Comparison of ENCODE assay signal across 10 cellular contexts in the genomic region with DNA sequence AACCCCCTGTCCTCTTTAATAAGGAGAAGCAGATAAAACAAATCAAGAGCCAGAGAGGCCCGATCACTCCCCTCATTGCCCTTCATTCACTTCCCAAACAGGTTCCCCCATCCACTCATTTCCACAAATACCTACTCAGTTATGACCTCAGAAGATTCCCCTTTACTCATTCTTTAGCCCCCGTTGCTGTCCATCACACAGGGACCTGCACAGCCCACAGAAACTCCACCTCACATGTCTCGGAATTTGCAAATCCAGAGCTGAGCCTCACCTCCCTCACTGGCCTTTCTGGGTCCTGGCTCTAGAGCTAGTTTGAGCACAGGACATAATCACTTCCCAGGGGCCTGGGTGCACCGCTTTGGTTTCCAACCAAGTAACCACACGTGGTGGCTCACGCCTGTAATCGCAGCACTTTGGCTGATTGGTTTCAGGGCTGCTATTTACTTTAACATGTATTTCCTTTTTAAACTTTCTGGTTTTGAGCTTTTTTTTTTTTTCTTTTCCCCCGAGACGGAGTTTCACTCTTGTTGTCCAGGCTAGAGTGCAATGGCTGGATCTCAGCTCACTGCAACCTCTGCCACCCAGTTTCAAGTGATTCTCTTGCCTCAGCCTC. TPM values are rescaled to one million over a fixed set of nuclear protein-coding genes. Genes with fewer than 3 reads are reported as not detected.
DNase-seq lines count a peak whose midpoint lies in the region; ATAC-seq and TF ChIP-seq lines count a peak whose summit lies in the region.
"Had no signal": no experiment of that assay in that cellular context is flagged by ENCODE, and none has a peak within 500 bp of the region (broad histone marks: within the 10 kb centered on the region; RNA-seq: fewer than 3 reads in every experiment).

No MANE protein-coding gene starts in this region.

- no peak for TF ChIP-seq CTCF in type B pancreatic cell (conservative IDR thresholded peaks at IDR 0.05)

- ATAC-seq in GM18498 (IDR thresholded peaks at IDR 0.05; ENCODE audit: unreplicated experiment) (peak; percentile 94), GM19467 (IDR thresholded peaks at IDR 0.05; ENCODE audit: unreplicated experiment) (peak; percentile 62), HG03354 (IDR thresholded peaks at IDR 0.05; ENCODE audit: poor library complexity, severe bottlenecking, unreplicated experiment) (peak; percentile 64)
- ATAC-seq: left ventricle myocardium superior had no signal

- H3K4me1 Mint-ChIP-seq in immature natural killer cell (peaks cover 70 to 75% of the 10 kb centered on the region in 2 donors), type B pancreatic cell (ENCODE audit: unreplicated experiment) (peaks cover 24% of the 10 kb centered on the region)

- peak; percentile 53 to 64 (median 63) for DNase-seq in immature natural killer cell
- no peak for DNase-seq in type B pancreatic cell (ENCODE audit: extremely low spot score, unreplicated experiment)
- no peak for DNase-seq in H4 (ENCODE audit: low spot score)
- no peak for DNase-seq in SHP77 treated with DMSO at 0.1 percent for 48 hours (lab: John Stamatoyannopoulos, UW)
- no peak for DNase-seq in NOMO-1 (lab: John Stamatoyannopoulos, UW; ENCODE audit: unreplicated experiment in 2 of 2)
- DNase-seq: left ventricle myocardium superior, small intestine had no signal

- H3K27ac Mint-ChIP-seq in immature natural killer cell (peak overlapping the region; percentile 59 to 92 (median 82)), type B pancreatic cell (no peak overlapping the region)

- H3K9me3 Mint-ChIP-seq in immature natural killer cell (no peaks in the 10 kb centered on the region), type B pancreatic cell (no peaks in the 10 kb centered on the region)

- H3K4me3 Mint-ChIP-seq in immature natural killer cell (peak overlapping the region; percentile 69 to 80 (median 76)), type B pancreatic cell (no peak overlapping the region)

- H3K36me3 Mint-ChIP-seq in immature natural killer cell = peaks cover 0 to 10% (median 3%) of the 10 kb centered on the region in 3 donors
- H3K36me3 Mint-ChIP-seq in type B pancreatic cell = peaks cover 3% of the 10 kb centered on the region

- H3K27me3 Mint-ChIP-seq in immature natural killer cell (ENCODE audit: low read depth in 3 of 3) (peaks cover 0 to 3% (median 0%) of the 10 kb centered on the region in 3 donors), type B pancreatic cell (no peaks in the 10 kb centered on the region)

RNA-seq across cellular contexts. Expression of a gene that starts 17.8 kb away (rescaled TPM):
- 100 to 1,000 TPM; 474 to 487 (median 485) TPM for polyA plus RNA-seq in immature natural killer cell
- 141 and 227 TPM in 2 replicates for total RNA-seq in type B pancreatic cell (ENCODE audit: low replicate concordance)
- total RNA-seq in H4 (2014; rRNA removed; shearing (Covaris generic)) = 304 and 321 TPM in 2 replicates

RNA-seq across cellular contexts. Expression of a gene that starts 42.1 kb away (rescaled TPM):
- polyA plus RNA-seq in immature natural killer cell = 10 to 100 TPM; 32.6 to 35.5 (median 33.2) TPM
- total RNA-seq in type B pancreatic cell (ENCODE audit: low replicate concordance) = 40.4 and 54.2 TPM in 2 replicates
- total RNA-seq in H4 (2014; rRNA removed; shearing (Covaris generic)) = 102 and 152 TPM in 2 replicates

RNA-seq across cellular contexts. Expression of a gene that starts 54.8 kb away (rescaled TPM):
- polyA plus RNA-seq in immature natural killer cell = 10 to 100 TPM; 40.6 to 71.2 (median 48.5) TPM
- 11.9 and 15.2 TPM in 2 replicates for total RNA-seq in type B pancreatic cell (ENCODE audit: low replicate concordance)
- 4.4 and 7.2 TPM in 2 replicates for total RNA-seq in H4 (2014; rRNA removed; shearing (Covaris generic))

Comparison
In these comparisons a context has a peak if more than half of its experiments do, and no peak if none do; other contexts are left out.
1. DNase-seq: peak in immature natural killer cell (3 of 3); none in type B pancreatic cell (single experiment), H4 (single experiment), SHP77 treated with DMSO at 0.1 percent for 48 hours (single experiment) and NOMO-1 (0 of 2).
2. Peak in every context shown above with its lines, with median percentiles within 50 percentile points of each other: ATAC-seq.